Comparison of ENCODE assay signal across 9 cellular contexts in the genomic region with DNA sequence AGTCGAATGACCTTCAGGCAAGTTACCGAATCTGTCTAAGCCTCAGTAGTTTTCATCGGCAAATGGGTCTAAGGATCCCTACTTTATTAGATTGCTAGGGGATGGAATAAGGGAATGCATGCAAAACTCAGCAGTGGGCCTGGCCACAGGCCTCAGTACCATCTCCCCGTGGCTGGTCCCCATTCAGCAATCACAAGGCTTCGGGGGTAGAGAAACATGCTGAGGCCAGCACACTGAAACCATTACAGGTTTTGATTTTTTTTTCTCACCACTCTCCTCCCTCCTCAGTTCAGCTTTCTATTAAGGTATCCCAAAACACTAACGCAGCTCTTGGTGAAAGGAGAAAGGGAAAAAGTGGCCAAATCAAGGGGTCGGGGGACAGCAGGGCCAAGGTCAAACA. TPM values are rescaled to one million over a fixed set of nuclear protein-coding genes. Genes with fewer than 3 reads are reported as not detected.
"Had no signal": no experiment of that assay in that cellular context is flagged by ENCODE, and none has a peak within 500 bp of the region (broad histone marks: within the 10 kb centered on the region; RNA-seq: fewer than 3 reads in every experiment).

No MANE protein-coding gene starts in this region.

- H3K9me3 ChIP-seq: HAP-1 had no signal

- H3K4me2 ChIP-seq: GM23338 had no signal

- DNase-seq: GOT3, H7, H9, HCEC 1CT, HFFc6 had no signal

- H3K4me3 ChIP-seq: GM23338, HAP-1 had no signal

- H3K4me1 ChIP-seq: HAP-1 had no signal

- ATAC-seq: GM23338, HCT116 had no signal

- H3K36me3 ChIP-seq: HAP-1 had no signal

RNA-seq across cellular contexts. Expression of gene KIRREL3, which starts 11.9 kb away (rescaled TPM):
- total RNA-seq: H4 had no signal
